Comparison of ENCODE assay signal across 1 cellular context in the genomic region with DNA sequence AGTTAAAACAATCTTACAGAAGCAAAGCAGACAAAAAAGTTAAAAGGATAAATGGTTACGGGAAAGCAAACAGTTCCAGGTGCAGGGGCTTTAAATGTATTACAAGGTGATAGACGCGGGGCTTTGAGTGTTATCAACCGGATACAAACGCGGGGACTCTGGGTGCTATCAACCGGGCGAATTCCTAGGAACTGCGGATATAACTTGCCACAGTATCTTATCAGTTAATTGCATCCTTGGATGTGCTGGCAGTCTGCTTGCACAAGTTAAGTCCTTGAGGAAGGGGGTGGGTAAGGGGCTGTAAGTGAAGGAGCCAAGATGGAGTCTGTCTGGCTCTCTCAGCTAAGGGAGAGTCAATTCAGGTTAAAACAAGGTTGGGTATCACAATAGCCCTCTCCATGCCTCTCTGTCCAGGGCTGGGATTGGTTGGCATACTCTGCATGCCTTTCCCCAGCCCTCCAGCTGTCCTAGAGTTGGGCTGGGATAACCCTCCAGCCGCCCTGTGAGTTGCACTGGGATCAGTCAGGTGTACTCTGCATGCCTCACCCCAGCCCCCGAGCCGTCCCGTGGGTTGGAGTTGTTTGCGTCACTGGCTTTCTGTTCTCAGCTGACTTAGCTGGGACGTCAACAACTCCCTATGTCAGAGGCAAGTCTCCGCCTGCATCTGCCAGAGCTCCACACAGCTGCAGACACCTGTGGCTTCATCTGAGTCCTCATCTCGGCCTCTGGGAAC.
TF ChIP-seq lines count a peak whose summit lies in the region.

No MANE protein-coding gene starts in this region.

TF ChIP-seq in K562, 482 proteins besides CTCF, POLR2A, EP300 and RAD21 (continued from another document and continues in another):
- TF ChIP-seq, protein P1, sequence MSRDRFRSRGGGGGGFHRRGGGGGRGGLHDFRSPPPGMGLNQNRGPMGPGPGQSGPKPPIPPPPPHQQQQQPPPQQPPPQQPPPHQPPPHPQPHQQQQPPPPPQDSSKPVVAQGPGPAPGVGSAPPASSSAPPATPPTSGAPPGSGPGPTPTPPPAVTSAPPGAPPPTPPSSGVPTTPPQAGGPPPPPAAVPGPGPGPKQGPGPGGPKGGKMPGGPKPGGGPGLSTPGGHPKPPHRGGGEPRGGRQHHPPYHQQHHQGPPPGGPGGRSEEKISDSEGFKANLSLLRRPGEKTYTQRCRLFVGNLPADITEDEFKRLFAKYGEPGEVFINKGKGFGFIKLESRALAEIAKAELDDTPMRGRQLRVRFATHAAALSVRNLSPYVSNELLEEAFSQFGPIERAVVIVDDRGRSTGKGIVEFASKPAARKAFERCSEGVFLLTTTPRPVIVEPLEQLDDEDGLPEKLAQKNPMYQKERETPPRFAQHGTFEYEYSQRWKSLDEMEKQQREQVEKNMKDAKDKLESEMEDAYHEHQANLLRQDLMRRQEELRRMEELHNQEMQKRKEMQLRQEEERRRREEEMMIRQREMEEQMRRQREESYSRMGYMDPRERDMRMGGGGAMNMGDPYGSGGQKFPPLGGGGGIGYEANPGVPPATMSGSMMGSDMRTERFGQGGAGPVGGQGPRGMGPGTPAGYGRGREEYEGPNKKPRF (IDR thresholded peaks at IDR 0.05; ENCODE audit: low read depth, low read length): no peak
- TF ChIP-seq MECOM (CRISPR knock-in tag; IDR thresholded peaks at IDR 0.05) (peak; percentile 100), GABPB1 (CRISPR knock-in tag; IDR thresholded peaks at IDR 0.05) (peak; percentile 42; the same call in 1 of the 2 replicates), ZNF282 (CRISPR knock-in tag; IDR thresholded peaks at IDR 0.05) (no peak), ZNF707 (CRISPR knock-in tag; conservative IDR thresholded peaks at IDR 0.05) (peak; percentile 89), ELF4 (CRISPR knock-in tag; IDR thresholded peaks at IDR 0.05) (peak; percentile 99), EWSR1 (IDR thresholded peaks at IDR 0.05; ENCODE audit: borderline replicate concordance, low read depth, partially characterized antibody) (no peak), SMARCB1 (IDR thresholded peaks at IDR 0.05; ENCODE audit: insufficient read length, low read depth) (peak; percentile 59), BCOR (IDR thresholded peaks at IDR 0.05) (no peak; the same call in 1 of the 2 replicates), ZNF778 (CRISPR knock-in tag; IDR thresholded peaks at IDR 0.05) (no peak), TAF1 (IDR thresholded peaks at IDR 0.05; ENCODE audit: control insufficient read depth, extremely low read depth, insufficient read depth, low read length, severe bottlenecking) (no peak), ZNF445 (CRISPR knock-in tag; IDR thresholded peaks at IDR 0.05; ENCODE audit: low read depth) (peak; percentile 97), ZNF124 (CRISPR knock-in tag; IDR thresholded peaks at IDR 0.05) (no peak), PRPF4 (IDR thresholded peaks at IDR 0.05; ENCODE audit: insufficient read depth, low read depth, low read length, poor library complexity, severe bottlenecking) (no peak), SIX5 (IDR thresholded peaks at IDR 0.05; ENCODE audit: borderline replicate concordance in 1 of 2, insufficient read depth in 1 of 2, low read depth in 1 of 2, low read length in 2 of 2) (no peak), ZNF232 (CRISPR knock-in tag; IDR thresholded peaks at IDR 0.05) (no peak), ASH1L (IDR thresholded peaks at IDR 0.05; ENCODE audit: borderline replicate concordance, low read depth, partially characterized antibody) (no peak), ZNF197 (CRISPR knock-in tag; IDR thresholded peaks at IDR 0.05; ENCODE audit: low read depth) (peak; percentile 100), CBX5 (IDR thresholded peaks at IDR 0.05; ENCODE audit: borderline replicate concordance, low read depth) (no peak), CBX1 (IDR thresholded peaks at IDR 0.05; ENCODE audit: low read depth) (no peak), ZNF311 (CRISPR knock-in tag; IDR thresholded peaks at IDR 0.05) (peak; percentile 100), GTF2A2 (tag; IDR thresholded peaks at IDR 0.05) (peak; percentile 95), FOXK2 (conservative IDR thresholded peaks at IDR 0.05 in 1 of 2, IDR thresholded peaks at IDR 0.05 in 1 of 2; ENCODE audit: low read depth in 2 of 2) (peak; percentile 78 to 79), ZNF586 (CRISPR knock-in tag; conservative IDR thresholded peaks at IDR 0.05) (peak; percentile 94)
- TF ChIP-seq, protein P2, sequence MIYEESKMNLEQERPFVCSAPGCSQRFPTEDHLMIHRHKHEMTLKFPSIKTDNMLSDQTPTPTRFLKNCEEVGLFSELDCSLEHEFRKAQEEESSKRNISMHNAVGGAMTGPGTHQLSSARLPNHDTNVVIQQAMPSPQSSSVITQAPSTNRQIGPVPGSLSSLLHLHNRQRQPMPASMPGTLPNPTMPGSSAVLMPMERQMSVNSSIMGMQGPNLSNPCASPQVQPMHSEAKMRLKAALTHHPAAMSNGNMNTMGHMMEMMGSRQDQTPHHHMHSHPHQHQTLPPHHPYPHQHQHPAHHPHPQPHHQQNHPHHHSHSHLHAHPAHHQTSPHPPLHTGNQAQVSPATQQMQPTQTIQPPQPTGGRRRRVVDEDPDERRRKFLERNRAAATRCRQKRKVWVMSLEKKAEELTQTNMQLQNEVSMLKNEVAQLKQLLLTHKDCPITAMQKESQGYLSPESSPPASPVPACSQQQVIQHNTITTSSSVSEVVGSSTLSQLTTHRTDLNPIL (CRISPR knock-in tag; IDR thresholded peaks at IDR 0.05): peak; percentile 99
- TF ChIP-seq, protein P3, sequence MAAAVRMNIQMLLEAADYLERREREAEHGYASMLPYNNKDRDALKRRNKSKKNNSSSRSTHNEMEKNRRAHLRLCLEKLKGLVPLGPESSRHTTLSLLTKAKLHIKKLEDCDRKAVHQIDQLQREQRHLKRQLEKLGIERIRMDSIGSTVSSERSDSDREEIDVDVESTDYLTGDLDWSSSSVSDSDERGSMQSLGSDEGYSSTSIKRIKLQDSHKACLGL (CRISPR knock-in tag; IDR thresholded peaks at IDR 0.05; ENCODE audit: borderline replicate concordance, poor library complexity, severe bottlenecking): peak; percentile 95
- TF ChIP-seq, protein P4, sequence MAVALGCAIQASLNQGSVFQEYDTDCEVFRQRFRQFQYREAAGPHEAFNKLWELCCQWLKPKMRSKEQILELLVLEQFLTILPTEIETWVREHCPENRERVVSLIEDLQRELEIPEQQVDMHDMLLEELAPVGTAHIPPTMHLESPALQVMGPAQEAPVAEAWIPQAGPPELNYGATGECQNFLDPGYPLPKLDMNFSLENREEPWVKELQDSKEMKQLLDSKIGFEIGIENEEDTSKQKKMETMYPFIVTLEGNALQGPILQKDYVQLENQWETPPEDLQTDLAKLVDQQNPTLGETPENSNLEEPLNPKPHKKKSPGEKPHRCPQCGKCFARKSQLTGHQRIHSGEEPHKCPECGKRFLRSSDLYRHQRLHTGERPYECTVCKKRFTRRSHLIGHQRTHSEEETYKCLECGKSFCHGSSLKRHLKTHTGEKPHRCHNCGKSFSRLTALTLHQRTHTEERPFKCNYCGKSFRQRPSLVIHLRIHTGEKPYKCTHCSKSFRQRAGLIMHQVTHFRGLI (CRISPR knock-in tag; IDR thresholded peaks at IDR 0.05): peak; percentile 99
- TF ChIP-seq, protein P5, sequence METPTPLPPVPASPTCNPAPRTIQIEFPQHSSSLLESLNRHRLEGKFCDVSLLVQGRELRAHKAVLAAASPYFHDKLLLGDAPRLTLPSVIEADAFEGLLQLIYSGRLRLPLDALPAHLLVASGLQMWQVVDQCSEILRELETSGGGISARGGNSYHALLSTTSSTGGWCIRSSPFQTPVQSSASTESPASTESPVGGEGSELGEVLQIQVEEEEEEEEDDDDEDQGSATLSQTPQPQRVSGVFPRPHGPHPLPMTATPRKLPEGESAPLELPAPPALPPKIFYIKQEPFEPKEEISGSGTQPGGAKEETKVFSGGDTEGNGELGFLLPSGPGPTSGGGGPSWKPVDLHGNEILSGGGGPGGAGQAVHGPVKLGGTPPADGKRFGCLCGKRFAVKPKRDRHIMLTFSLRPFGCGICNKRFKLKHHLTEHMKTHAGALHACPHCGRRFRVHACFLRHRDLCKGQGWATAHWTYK (CRISPR knock-in tag; IDR thresholded peaks at IDR 0.05): peak; percentile 100
- TF ChIP-seq, protein P6, sequence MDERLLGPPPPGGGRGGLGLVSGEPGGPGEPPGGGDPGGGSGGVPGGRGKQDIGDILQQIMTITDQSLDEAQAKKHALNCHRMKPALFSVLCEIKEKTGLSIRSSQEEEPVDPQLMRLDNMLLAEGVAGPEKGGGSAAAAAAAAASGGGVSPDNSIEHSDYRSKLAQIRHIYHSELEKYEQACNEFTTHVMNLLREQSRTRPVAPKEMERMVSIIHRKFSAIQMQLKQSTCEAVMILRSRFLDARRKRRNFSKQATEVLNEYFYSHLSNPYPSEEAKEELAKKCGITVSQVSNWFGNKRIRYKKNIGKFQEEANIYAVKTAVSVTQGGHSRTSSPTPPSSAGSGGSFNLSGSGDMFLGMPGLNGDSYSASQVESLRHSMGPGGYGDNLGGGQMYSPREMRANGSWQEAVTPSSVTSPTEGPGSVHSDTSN (CRISPR knock-in tag; IDR thresholded peaks at IDR 0.05; ENCODE audit: low read depth): no peak
- TF ChIP-seq, protein P6 (tag; conservative IDR thresholded peaks at IDR 0.05; ENCODE audit: low read depth): peak; percentile 81
- TF ChIP-seq, protein P7, sequence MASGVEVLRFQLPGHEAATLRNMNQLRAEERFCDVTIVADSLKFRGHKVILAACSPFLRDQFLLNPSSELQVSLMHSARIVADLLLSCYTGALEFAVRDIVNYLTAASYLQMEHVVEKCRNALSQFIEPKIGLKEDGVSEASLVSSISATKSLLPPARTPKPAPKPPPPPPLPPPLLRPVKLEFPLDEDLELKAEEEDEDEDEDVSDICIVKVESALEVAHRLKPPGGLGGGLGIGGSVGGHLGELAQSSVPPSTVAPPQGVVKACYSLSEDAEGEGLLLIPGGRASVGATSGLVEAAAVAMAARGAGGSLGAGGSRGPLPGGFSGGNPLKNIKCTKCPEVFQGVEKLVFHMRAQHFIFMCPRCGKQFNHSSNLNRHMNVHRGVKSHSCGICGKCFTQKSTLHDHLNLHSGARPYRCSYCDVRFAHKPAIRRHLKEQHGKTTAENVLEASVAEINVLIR (CRISPR knock-in tag; IDR thresholded peaks at IDR 0.05): peak; percentile 98
- TF ChIP-seq, protein P8, sequence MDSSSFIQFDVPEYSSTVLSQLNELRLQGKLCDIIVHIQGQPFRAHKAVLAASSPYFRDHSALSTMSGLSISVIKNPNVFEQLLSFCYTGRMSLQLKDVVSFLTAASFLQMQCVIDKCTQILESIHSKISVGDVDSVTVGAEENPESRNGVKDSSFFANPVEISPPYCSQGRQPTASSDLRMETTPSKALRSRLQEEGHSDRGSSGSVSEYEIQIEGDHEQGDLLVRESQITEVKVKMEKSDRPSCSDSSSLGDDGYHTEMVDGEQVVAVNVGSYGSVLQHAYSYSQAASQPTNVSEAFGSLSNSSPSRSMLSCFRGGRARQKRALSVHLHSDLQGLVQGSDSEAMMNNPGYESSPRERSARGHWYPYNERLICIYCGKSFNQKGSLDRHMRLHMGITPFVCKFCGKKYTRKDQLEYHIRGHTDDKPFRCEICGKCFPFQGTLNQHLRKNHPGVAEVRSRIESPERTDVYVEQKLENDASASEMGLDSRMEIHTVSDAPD (CRISPR knock-in tag; IDR thresholded peaks at IDR 0.05): peak; percentile 97
- TF ChIP-seq, protein P9, sequence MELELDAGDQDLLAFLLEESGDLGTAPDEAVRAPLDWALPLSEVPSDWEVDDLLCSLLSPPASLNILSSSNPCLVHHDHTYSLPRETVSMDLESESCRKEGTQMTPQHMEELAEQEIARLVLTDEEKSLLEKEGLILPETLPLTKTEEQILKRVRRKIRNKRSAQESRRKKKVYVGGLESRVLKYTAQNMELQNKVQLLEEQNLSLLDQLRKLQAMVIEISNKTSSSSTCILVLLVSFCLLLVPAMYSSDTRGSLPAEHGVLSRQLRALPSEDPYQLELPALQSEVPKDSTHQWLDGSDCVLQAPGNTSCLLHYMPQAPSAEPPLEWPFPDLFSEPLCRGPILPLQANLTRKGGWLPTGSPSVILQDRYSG (tag; conservative IDR thresholded peaks at IDR 0.05; ENCODE audit: low read depth): peak; percentile 99
- TF ChIP-seq, protein P10, sequence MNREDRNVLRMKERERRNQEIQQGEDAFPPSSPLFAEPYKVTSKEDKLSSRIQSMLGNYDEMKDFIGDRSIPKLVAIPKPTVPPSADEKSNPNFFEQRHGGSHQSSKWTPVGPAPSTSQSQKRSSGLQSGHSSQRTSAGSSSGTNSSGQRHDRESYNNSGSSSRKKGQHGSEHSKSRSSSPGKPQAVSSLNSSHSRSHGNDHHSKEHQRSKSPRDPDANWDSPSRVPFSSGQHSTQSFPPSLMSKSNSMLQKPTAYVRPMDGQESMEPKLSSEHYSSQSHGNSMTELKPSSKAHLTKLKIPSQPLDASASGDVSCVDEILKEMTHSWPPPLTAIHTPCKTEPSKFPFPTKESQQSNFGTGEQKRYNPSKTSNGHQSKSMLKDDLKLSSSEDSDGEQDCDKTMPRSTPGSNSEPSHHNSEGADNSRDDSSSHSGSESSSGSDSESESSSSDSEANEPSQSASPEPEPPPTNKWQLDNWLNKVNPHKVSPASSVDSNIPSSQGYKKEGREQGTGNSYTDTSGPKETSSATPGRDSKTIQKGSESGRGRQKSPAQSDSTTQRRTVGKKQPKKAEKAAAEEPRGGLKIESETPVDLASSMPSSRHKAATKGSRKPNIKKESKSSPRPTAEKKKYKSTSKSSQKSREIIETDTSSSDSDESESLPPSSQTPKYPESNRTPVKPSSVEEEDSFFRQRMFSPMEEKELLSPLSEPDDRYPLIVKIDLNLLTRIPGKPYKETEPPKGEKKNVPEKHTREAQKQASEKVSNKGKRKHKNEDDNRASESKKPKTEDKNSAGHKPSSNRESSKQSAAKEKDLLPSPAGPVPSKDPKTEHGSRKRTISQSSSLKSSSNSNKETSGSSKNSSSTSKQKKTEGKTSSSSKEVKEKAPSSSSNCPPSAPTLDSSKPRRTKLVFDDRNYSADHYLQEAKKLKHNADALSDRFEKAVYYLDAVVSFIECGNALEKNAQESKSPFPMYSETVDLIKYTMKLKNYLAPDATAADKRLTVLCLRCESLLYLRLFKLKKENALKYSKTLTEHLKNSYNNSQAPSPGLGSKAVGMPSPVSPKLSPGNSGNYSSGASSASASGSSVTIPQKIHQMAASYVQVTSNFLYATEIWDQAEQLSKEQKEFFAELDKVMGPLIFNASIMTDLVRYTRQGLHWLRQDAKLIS (CRISPR knock-in tag; IDR thresholded peaks at IDR 0.05): no peak
- TF ChIP-seq, protein P11, sequence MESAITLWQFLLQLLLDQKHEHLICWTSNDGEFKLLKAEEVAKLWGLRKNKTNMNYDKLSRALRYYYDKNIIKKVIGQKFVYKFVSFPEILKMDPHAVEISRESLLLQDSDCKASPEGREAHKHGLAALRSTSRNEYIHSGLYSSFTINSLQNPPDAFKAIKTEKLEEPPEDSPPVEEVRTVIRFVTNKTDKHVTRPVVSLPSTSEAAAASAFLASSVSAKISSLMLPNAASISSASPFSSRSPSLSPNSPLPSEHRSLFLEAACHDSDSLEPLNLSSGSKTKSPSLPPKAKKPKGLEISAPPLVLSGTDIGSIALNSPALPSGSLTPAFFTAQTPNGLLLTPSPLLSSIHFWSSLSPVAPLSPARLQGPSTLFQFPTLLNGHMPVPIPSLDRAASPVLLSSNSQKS (CRISPR knock-in tag; IDR thresholded peaks at IDR 0.05): peak; percentile 98
